25 cellular contexts compared by ENCODE assay signal in the genomic region with DNA sequence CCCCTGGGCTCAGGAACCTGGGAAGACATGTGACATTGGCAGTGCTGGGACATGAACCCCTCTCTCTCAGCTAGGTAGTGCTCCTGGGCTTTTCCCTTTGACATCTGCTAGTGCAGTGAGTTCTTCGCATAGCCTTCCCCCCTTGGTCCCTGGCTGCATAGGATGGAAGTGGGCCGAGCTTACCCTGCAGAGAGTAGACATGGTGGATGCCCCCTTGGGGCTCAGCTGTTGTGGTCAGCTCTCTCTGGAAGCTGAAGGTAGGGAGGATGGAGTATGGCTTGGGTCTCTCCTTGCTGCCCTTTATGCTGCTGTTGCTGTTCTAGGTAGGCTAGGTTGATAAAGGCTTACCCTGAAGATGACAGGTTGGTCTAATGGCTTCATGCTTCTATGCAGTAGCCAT.
DNase-seq lines count a peak whose midpoint lies in the region; ATAC-seq and TF ChIP-seq lines count a peak whose summit lies in the region.
"Had no signal": no experiment of that assay in that cellular context is flagged by ENCODE, and none has a peak within 500 bp of the region (broad histone marks: within the 10 kb centered on the region; RNA-seq: fewer than 3 reads in every experiment).

No MANE protein-coding gene starts in this region.

- no peak for TF ChIP-seq POLR2A in thyroid gland (IDR thresholded peaks at IDR 0.05)

- peaks cover 27% of the 10 kb centered on the region for H3K27me3 Mint-ChIP-seq in HFFc6 (ENCODE audit: insufficient read depth)
- H3K27me3 Mint-ChIP-seq: activated naive CD8-positive, alpha-beta T cell treated with anti-CD3 and anti-CD28 coated beads, Interleukin-2, amount 10 ng/mL, durations not matched to agents 7 days and 5 days; CD4-positive, alpha-beta T cell; IgD-negative memory B cell had no signal

- TF ChIP-seq CTCF in RWPE1 (conservative IDR thresholded peaks at IDR 0.05; ENCODE audit: low read depth): no peak
- no peak for TF ChIP-seq CTCF in coronary artery (IDR thresholded peaks at IDR 0.05)
- no peak for TF ChIP-seq CTCF in osteoblast (IDR thresholded peaks at IDR 0.05; ENCODE audit: extremely low read depth, low read depth, low read length)
- no peak for TF ChIP-seq CTCF in thyroid gland (IDR thresholded peaks at IDR 0.05)
- no peak for TF ChIP-seq CTCF in HFFc6 (IDR thresholded peaks at IDR 0.05)

- no peaks in the 10 kb centered on the region for H3K36me3 ChIP-seq in osteoblast (ENCODE audit: insufficient read depth, low read length)
- peaks cover 0 to 5% of the 10 kb centered on the region in 2 donors for H3K36me3 ChIP-seq in thyroid gland
- H3K36me3 ChIP-seq: colonic mucosa, WERI-Rb-1 had no signal

- H3K4me2 ChIP-seq in osteoblast (ENCODE audit: insufficient read depth, low read length): no peak overlapping the region
- H3K4me2 ChIP-seq: SK-N-SH had no signal

- H2AFZ ChIP-seq in osteoblast (ENCODE audit: low read length): no peak overlapping the region

- 100% methylated on average over 1 to 2 of the region's 2 CpGs for WGBS in thyroid gland, 2 donors

- H3K4me3 Mint-ChIP-seq in HFFc6: no peak overlapping the region
- H3K4me3 Mint-ChIP-seq: activated CD4-positive, alpha-beta T cell treated with anti-CD3 and anti-CD28 coated beads, Interleukin-2, amount 10 ng/mL, durations not matched to agents 7 days and 5 days; activated naive CD8-positive, alpha-beta T cell treated with anti-CD3 and anti-CD28 coated beads, Interleukin-2, amount 10 ng/mL, durations not matched to agents 7 days and 5 days; CD4-positive, alpha-beta T cell; endodermal cell had no signal

- intact Hi-C loops in thyroid gland (cut with DNase I): no loop called here

- peak overlapping the region; percentile 71 for H3K27ac ChIP-seq in RWPE1
- peak overlapping the region; percentile 98 to 99 for H3K27ac ChIP-seq in coronary artery
- H3K27ac ChIP-seq in osteoblast (ENCODE audit: low read depth, low read length): no peak overlapping the region
- H3K27ac ChIP-seq in thyroid gland: peak overlapping the region; percentile 15 to 100 (median 53)
- H3K27ac ChIP-seq: colonic mucosa, WERI-Rb-1 had no signal

- H3K27ac Mint-ChIP-seq in HFFc6: no peak overlapping the region
- H3K27ac Mint-ChIP-seq: activated CD4-positive, alpha-beta T cell treated with anti-CD3 and anti-CD28 coated beads, Interleukin-2, amount 10 ng/mL, durations not matched to agents 7 days and 5 days; activated naive CD8-positive, alpha-beta T cell treated with anti-CD3 and anti-CD28 coated beads, Interleukin-2, amount 10 ng/mL, durations not matched to agents 7 days and 5 days; activated T-helper 2 cell treated with anti-CD3 and anti-CD28 coated beads, Interferon-gamma antibody, Interleukin-2, Interleukin-4, amounts not matched to agents 10 μg/mL and 5 μg/mL and 100 μg/mL, durations not matched to agents 14 hours and 24 hours and 36 hours; CD4-positive, alpha-beta T cell; endodermal cell; IgD-negative memory B cell had no signal

- H3K27me3 ChIP-seq in osteoblast (ENCODE audit: insufficient read depth, low read length) (peaks cover 59% of the 10 kb centered on the region), thyroid gland (no peaks in the 10 kb centered on the region)
- H3K27me3 ChIP-seq: colonic mucosa had no signal

- no peaks in the 10 kb centered on the region for H3K4me1 Mint-ChIP-seq in HFFc6 (ENCODE audit: low read depth)

- H3K79me2 ChIP-seq in osteoblast (ENCODE audit: insufficient read depth, low read length): no peaks in the 10 kb centered on the region

- CTCF ChIA-PET in RWPE1 (lab: Yijun Ruan, JAX): interaction anchor here (0.6 kb wide), 1 partner anchor 158 kb away, joined by 3 read pairs; no protein-coding TSS in a partner anchor

- POLR2A ChIA-PET in RWPE1 (lab: Yijun Ruan, JAX; ENCODE audit: low non-redundant PET): no interaction called here

- no peak for ATAC-seq in GM18519 (IDR thresholded peaks at IDR 0.05; ENCODE audit: low FRiP score, unreplicated experiment)
- ATAC-seq in HG03139 (IDR thresholded peaks at IDR 0.05; ENCODE audit: unreplicated experiment): no peak
- ATAC-seq: left cardiac atrium had no signal

- H4K20me1 ChIP-seq in osteoblast (ENCODE audit: insufficient read depth, low read length): no peaks in the 10 kb centered on the region

- H3K4me3 ChIP-seq in coronary artery (no peak overlapping the region), osteoblast (ENCODE audit: insufficient read depth, low read length) (no peak overlapping the region), thyroid gland (replicated peaks in 1 of 3) (no peak overlapping the region)
- H3K4me3 ChIP-seq: colonic mucosa had no signal

- H3K9me3 Mint-ChIP-seq in HFFc6: no peaks in the 10 kb centered on the region
- H3K9me3 Mint-ChIP-seq: activated T-helper 2 cell treated with anti-CD3 and anti-CD28 coated beads, Interferon-gamma antibody, Interleukin-2, Interleukin-4, amounts not matched to agents 10 μg/mL and 5 μg/mL and 100 μg/mL, durations not matched to agents 14 hours and 24 hours and 36 hours; CD4-positive, alpha-beta T cell; endodermal cell; IgD-negative memory B cell had no signal

- DNase-seq in RWPE1 (ENCODE audit: low spot score) (no peak), coronary artery (ENCODE audit: low spot score) (no peak), osteoblast (ENCODE audit: insufficient read length, low spot score, missing footprints) (peak; percentile 80), thyroid gland (no peak), GM19238 (ENCODE audit: insufficient read length, low spot score) (no peak), HFFc6 (no peak)
- DNase-seq: activated CD4-positive, alpha-beta T cell treated with anti-CD3 and anti-CD28 coated beads, Interleukin-2, amount 10 ng/mL, durations not matched to agents 7 days and 5 days; activated naive CD8-positive, alpha-beta T cell treated with anti-CD3 and anti-CD28 coated beads, Interleukin-2, amount 10 ng/mL, durations not matched to agents 7 days and 5 days; CD4-positive, alpha-beta T cell; colonic mucosa; endodermal cell; glutamatergic neuron; left cardiac atrium; midbrain; NCI-H1436 treated with DMSO at 0.1 percent for 48 hours; NCI-H524; posterior cingulate gyrus; SK-N-SH; stimulated activated CD4-positive, alpha-beta T cell treated with anti-CD3 and anti-CD28 coated beads, Interleukin-4, amount 100 ng/mL, for 24 hours; stimulated activated naive CD4-positive, alpha-beta T cell treated with Interleukin-2 at 50 U/mL for 16 hours; WERI-Rb-1 had no signal

- no peaks in the 10 kb centered on the region for H3K36me3 Mint-ChIP-seq in HFFc6 (ENCODE audit: low read depth)
- H3K36me3 Mint-ChIP-seq: IgD-negative memory B cell had no signal

- H3K9me3 ChIP-seq in osteoblast (ENCODE audit: low read depth, low read length): no peaks in the 10 kb centered on the region
- H3K9me3 ChIP-seq in thyroid gland: no peaks in the 10 kb centered on the region
- H3K9me3 ChIP-seq: colonic mucosa, SK-N-SH had no signal

- H3K4me1 ChIP-seq in osteoblast (ENCODE audit: insufficient read depth, low read length): no peaks in the 10 kb centered on the region
- peaks cover 76 to 99% of the 10 kb centered on the region in 2 donors for H3K4me1 ChIP-seq in thyroid gland
- H3K4me1 ChIP-seq: colonic mucosa had no signal
